7 cellular contexts compared by ENCODE assay signal in the genomic region with DNA sequence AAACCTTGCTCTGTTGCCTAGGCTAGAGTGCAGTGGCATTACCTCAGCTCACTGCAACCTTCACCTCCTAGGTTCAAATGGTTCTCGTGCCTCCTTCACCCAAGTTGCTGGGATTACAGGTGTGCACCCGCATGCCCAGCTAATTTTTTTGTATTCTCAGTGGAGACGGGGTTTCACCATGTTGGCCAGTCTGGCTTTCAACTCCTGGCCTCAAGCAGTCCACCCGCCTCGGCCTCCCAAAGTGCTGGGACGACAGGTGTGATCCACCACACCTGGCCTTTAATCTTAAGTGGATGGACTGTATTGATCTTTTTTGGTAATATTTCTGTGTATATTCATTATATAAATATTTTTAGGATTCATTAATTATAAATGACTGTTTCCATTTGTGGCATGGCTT.
"Had no signal": no experiment of that assay in that cellular context is flagged by ENCODE, and none has a peak within 500 bp of the region (broad histone marks: within the 10 kb centered on the region; RNA-seq: fewer than 3 reads in every experiment).

No MANE protein-coding gene starts in this region.

- H3K4me3 ChIP-seq: K562 had no signal

- H3K9ac ChIP-seq: KMS-11 had no signal

- FAIRE-seq: HepG2, HTR-8/SVneo, K562 had no signal

- DNase-seq: IMR-90, KG1 had no signal

- H3K27ac ChIP-seq: HL-60, KMS-11 had no signal
